Comparison of ENCODE assay signal across 9 cellular contexts in genomic region chr3:141575879-141576743, GRCh38.
A peak's percentile ranks its signal among the peaks of the same experiment; 100 is the strongest.
DNase-seq lines count a peak whose midpoint lies in the region; ATAC-seq, FAIRE-seq and TF ChIP-seq lines count a peak whose summit lies in the region.
"Had no signal": no experiment of that assay in that cellular context is flagged by ENCODE, and none has a peak within 500 bp of the region (broad histone marks: within the 10 kb centered on the region; RNA-seq: fewer than 3 reads in every experiment).

No MANE protein-coding gene starts in this region.

- no peak for ATAC-seq in GM19035 (IDR thresholded peaks at IDR 0.05; ENCODE audit: unreplicated experiment)

- TF ChIP-seq CTCF in AG09309 (IDR thresholded peaks at IDR 0.05; ENCODE audit: control insufficient read depth, insufficient read depth, low read depth, low read length, missing control alignments) (peak; percentile 27), GM12873 (IDR thresholded peaks at IDR 0.05; ENCODE audit: insufficient read depth, low read depth, low read length, missing control alignments) (peak; percentile 45), foreskin fibroblast (IDR thresholded peaks at IDR 0.05; ENCODE audit: low read depth, low read length) (peak; percentile 47), spleen (IDR thresholded peaks at IDR 0.05 in 8 of 11, conservative IDR thresholded peaks at IDR 0.05 in 3 of 11) (peak in 8 of 11 experiments; percentile 37 to 70 (median 55))

- no peaks in the 10 kb centered on the region for H3K27me3 ChIP-seq in spleen (replicated peaks in 1 of 7)

- intact Hi-C loops in spleen (cut with DNase I; ENCODE audit: low total_unique reads) = loop anchor here (10.0 kb wide), 1 partner anchor 159 kb away; the partner anchor contains the start of gene RNF7

- FAIRE-seq in TTC549 (lab: Jason Lieb, UNC) = peak; percentile 81
- FAIRE-seq: keratinocyte had no signal

- no peak for DNase-seq in AG09309 (ENCODE audit: low read depth)
- peak; percentile 42 for DNase-seq in KBM-7
- DNase-seq in foreskin fibroblast = peak in 1 of 2 donors; percentile 12
- DNase-seq in spleen = no peak
- DNase-seq in activated effector memory CD4-positive, alpha-beta T cell treated with anti-CD3 and anti-CD28 coated beads, Interleukin-2, amount 50 U/mL, for 16 hours = no peak

- H3K4me3 ChIP-seq in AG09309 (ENCODE audit: control insufficient read depth, low read depth, low read length) (no peak overlapping the region), foreskin fibroblast (ENCODE audit: low read depth in 1 of 2, low read length in 2 of 2) (no peak overlapping the region), spleen (no peak overlapping the region)

- peaks cover 0 to 16% (median 8%) of the 10 kb centered on the region in 6 donors for H3K4me1 ChIP-seq in spleen

- no peaks in the 10 kb centered on the region for H3K9me3 ChIP-seq in spleen

- H3K27ac ChIP-seq in spleen = peak overlapping the region in 3 of 8 donors; percentile 6 to 45 (median 31)

- in situ Hi-C loops in KBM-7 (cut with MboI; ENCODE audit: low pct_unique_long_range_greater_than_20kb, low sequenced_read_pairs) = no loop called here

- 82 to 89% (median 87%) methylated on average over 13 of the region's 13 CpGs for WGBS in spleen, 5 donors

- peaks cover 0 to 96% (median 64%) of the 10 kb centered on the region in 6 donors for H3K36me3 ChIP-seq in spleen

- TF ChIP-seq POLR2A in spleen (IDR thresholded peaks at IDR 0.05) = no peak
